1 cellular context compared by ENCODE assay signal in genomic region chr3:182925330-182925943, GRCh38.
TF ChIP-seq lines count a peak whose summit lies in the region.

No MANE protein-coding gene starts in this region.

TF ChIP-seq in K562, 482 proteins besides CTCF, POLR2A, EP300 and RAD21 (continued from another document):
- peak; percentile 12 for TF ChIP-seq PRDM10 (IDR thresholded peaks at IDR 0.05; ENCODE audit: partially characterized antibody)
- no peak for TF ChIP-seq ARID2 (IDR thresholded peaks at IDR 0.05)
- no peak for TF ChIP-seq TFE3 (CRISPR knock-in tag; IDR thresholded peaks at IDR 0.05)
TF ChIP-seq in K562: peak in this region for 5.
